ENCODE assay signal across 8 cellular contexts in the genomic region with DNA sequence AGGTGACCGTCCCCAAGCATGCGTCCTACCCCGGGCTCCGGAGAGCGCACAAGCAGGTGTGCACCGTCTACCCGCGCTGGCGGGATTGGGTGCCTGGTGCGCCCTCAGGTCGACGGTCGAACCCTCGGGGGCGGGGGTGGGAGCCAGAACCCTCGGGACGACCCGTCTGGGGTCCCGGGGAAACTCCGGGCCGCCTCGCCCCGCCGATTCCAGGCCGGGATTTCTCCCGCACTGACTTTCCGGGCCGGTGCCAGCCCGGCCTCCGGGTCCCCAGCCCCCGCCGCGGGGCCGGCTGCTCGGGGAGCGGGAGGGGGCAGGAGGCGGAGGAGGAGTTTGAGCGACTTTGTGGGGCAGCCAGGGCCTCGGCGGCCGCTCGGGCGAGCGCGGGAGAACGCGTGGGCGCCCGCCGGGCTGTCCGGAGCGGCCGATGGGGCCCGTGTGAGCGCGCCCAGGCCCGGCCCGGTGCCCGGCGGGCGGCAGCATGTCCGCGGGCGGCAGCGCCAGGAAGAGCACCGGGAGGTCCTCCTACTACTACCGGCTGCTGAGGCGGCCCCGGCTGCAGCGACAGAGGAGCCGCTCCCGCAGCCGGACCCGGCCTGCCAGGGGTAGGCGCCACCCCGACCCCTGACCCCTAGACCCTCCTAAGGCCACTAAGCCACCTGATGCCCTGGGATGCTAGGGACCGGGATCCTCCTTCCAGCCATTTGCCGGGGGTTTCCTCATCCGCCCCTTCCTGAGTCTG. TPM values are rescaled to one million over a fixed set of nuclear protein-coding genes. Genes with fewer than 3 reads are reported as not detected.
DNase-seq lines count a peak whose midpoint lies in the region; ATAC-seq and TF ChIP-seq lines count a peak whose summit lies in the region.

A gene (plus strand): TSS at position 340 of the 742 bp plus-strand sequence. CDS start 142 bp downstream, at position 482.

- intact Hi-C loops in Panc1 (cut with micrococcal nuclease; ENCODE audit: unreplicated experiment): no loop called here

- no peaks in the 10 kb centered on the region for H3K36me3 Mint-ChIP-seq in effector memory CD8-positive, alpha-beta T cell (ENCODE audit: insufficient read depth)
- H3K36me3 Mint-ChIP-seq in memory B cell: peaks cover 2% of the 10 kb centered on the region

- H3K4me3 ChIP-seq in Panc1 (ENCODE audit: low read depth in 2 of 2, low read length in 2 of 2) (peak within 1 kb of the TSS; percentile 37 to 42), suprapubic skin (peak within 1 kb of the TSS; percentile 64)

- DNase-seq in NCI-H748 (lab: John Stamatoyannopoulos, UW; ENCODE audit: unreplicated experiment) (peak; percentile 32), NCI-H748 treated with DMSO at 0.1 percent for 48 hours (lab: John Stamatoyannopoulos, UW) (no peak), Panc1 (ENCODE audit: low read depth, low spot score) (no peak), memory B cell (ENCODE audit: low spot score in 2 of 2) (no peak), suprapubic skin (ENCODE audit: low spot score in 2 of 2) (no peak), OCI-M1 (lab: John Stamatoyannopoulos, UW) (no peak)
- DNase-seq in effector memory CD8-positive, alpha-beta T cell: no peak

- H3K4me3 Mint-ChIP-seq in effector memory CD8-positive, alpha-beta T cell: peak within 1 kb of the TSS; percentile 77 to 78
- peak within 1 kb of the TSS; percentile 66 for H3K4me3 Mint-ChIP-seq in memory B cell

- H3K4me1 ChIP-seq in Panc1 (ENCODE audit: control insufficient read depth, insufficient read depth, low read length) (peaks cover 4% of the 10 kb centered on the region), suprapubic skin (peaks cover 30% of the 10 kb centered on the region)

- WGBS in suprapubic skin: 0% methylated on average over 10 of the region's 79 CpGs

- H3K27me3 ChIP-seq in Panc1 (ENCODE audit: control insufficient read depth, insufficient read depth, low read length) (peaks cover 2% of the 10 kb centered on the region), suprapubic skin (peaks cover 3% of the 10 kb centered on the region)

- no peak within 1 kb of the TSS for H3K27ac ChIP-seq in Panc1 (ENCODE audit: low read length)
- H3K27ac ChIP-seq in suprapubic skin: peak within 1 kb of the TSS; percentile 57

- ATAC-seq in Panc1: peak; percentile 73
- peak; percentile 31 for ATAC-seq in effector memory CD8-positive, alpha-beta T cell (replicated peaks)
- ATAC-seq in memory B cell (ENCODE audit: low read depth): peak; percentile 41
- ATAC-seq in HG03108 (IDR thresholded peaks at IDR 0.05; ENCODE audit: unreplicated experiment): no peak

- POLR2A ChIA-PET in Panc1 (lab: Charles Lee): no interaction called here

- peaks cover 13 to 15% of the 10 kb centered on the region in 2 donors for H3K4me1 Mint-ChIP-seq in effector memory CD8-positive, alpha-beta T cell (ENCODE audit: low read depth in 2 of 2)
- peaks cover 16% of the 10 kb centered on the region for H3K4me1 Mint-ChIP-seq in memory B cell

- TF ChIP-seq CTCF in Panc1 (IDR thresholded peaks at IDR 0.05) (no peak), suprapubic skin (IDR thresholded peaks at IDR 0.05) (no peak)

- H3K36me3 ChIP-seq in Panc1 (ENCODE audit: control insufficient read depth, insufficient read depth, low read length) (no peaks in the 10 kb centered on the region), suprapubic skin (no peaks in the 10 kb centered on the region)

- TF ChIP-seq POLR2A in suprapubic skin (IDR thresholded peaks at IDR 0.05): no peak

- no peak within 1 kb of the TSS for H3K27ac Mint-ChIP-seq in effector memory CD8-positive, alpha-beta T cell
- H3K27ac Mint-ChIP-seq in memory B cell: no peak within 1 kb of the TSS

- in situ Hi-C loops in Panc1 (cut with HindIII; ENCODE audit: low pct_unique_long_range_greater_than_20kb, low sequenced_read_pairs): no loop called here

- H3K9me3 Mint-ChIP-seq in effector memory CD8-positive, alpha-beta T cell: no peaks in the 10 kb centered on the region
- H3K9me3 Mint-ChIP-seq in memory B cell: no peaks in the 10 kb centered on the region

- peaks cover 83 to 95% of the 10 kb centered on the region in 2 donors for H3K27me3 Mint-ChIP-seq in effector memory CD8-positive, alpha-beta T cell
- H3K27me3 Mint-ChIP-seq in memory B cell: peaks cover 35% of the 10 kb centered on the region

- no peaks in the 10 kb centered on the region for H3K9me3 ChIP-seq in Panc1 (ENCODE audit: control insufficient read depth, insufficient read depth, low read depth, low read length)
- H3K9me3 ChIP-seq in suprapubic skin: no peaks in the 10 kb centered on the region

- TF ChIP-seq EP300 in suprapubic skin (IDR thresholded peaks at IDR 0.05): no peak

- CTCF ChIA-PET in Panc1 (lab: Charles Lee): no interaction called here

- no TSS peak for BruUV-seq in Panc1 (replicated peaks; lab: Mats Ljungman, UMichigan)

RNA-seq across cellular contexts. Expression of the gene that starts here (rescaled TPM):
- total RNA-seq in Panc1 (2021; ENCODE audit: unreplicated experiment) (18.4 TPM), suprapubic skin (10 to 100 TPM; 47.6 to 55.6 (median 50.3) TPM)
- 19.3 TPM for polyA plus RNA-seq in Panc1 (2012; ENCODE audit: insufficient read length)
